ENCODE assay signal across 13 cellular contexts in the genomic region with DNA sequence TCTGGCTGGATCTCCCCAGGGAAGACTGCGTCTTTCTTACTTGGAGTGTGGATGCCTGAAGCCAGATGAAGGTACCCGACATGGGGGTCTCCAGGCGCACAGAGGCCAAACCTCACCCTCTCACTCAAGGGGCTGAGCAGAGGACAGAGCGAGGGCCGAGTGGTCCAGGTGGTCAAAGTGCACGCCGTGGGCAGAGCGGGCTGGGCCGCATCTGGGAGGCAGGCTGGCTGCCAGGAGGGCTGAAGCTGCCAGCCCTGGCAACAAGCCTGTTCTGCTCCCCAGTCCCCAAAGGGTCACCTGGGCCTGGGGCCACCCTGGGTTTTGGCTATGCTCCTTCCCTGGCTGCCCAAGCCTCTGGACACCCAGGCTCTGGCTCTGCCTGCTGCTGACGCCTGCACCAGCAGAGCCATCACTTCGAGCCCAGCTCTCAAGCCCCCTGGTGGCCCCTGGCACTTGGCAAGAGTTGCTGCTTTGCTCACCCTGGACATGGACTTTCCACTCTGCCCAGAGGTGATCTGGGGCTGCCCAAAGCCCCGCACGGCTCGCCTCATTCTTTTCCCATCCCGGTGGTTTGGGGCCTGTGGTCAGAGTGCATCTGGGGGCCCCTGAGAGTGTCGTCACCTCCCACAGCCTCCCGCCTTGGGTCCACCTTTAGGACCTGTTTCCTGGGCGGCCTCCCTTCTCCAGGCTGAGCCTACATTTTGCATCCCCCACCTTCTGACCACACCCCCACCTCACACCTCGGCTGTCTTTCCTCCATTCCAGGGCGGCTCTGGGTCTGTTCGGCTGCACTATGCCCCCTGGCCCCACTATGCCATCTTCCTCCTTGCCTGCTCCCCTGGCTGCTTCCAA. TPM values are rescaled to one million over a fixed set of nuclear protein-coding genes. Genes with fewer than 3 reads are reported as not detected.
DNase-seq lines count a peak whose midpoint lies in the region; ATAC-seq and TF ChIP-seq lines count a peak whose summit lies in the region.
"Had no signal": no experiment of that assay in that cellular context is flagged by ENCODE, and none has a peak within 500 bp of the region (broad histone marks: within the 10 kb centered on the region; RNA-seq: fewer than 3 reads in every experiment).

No MANE protein-coding gene starts in this region.

- H3F3A ChIP-seq in SK-N-SH (replicated peaks; ENCODE audit: insufficient read depth), result no peaks in the 10 kb centered on the region

- H3K4me1 ChIP-seq in SK-N-SH (ENCODE audit: control insufficient read depth in 1 of 2, insufficient read depth in 2 of 2, low read depth in 1 of 2, low read length in 1 of 2), result peaks cover 0 to 27% of the 10 kb centered on the region in 2 experiments; a peak in 2 of 4 replicates
- H3K4me1 ChIP-seq in OCI-LY7 (ENCODE audit: insufficient read depth, low read length, poor library complexity, severe bottlenecking), result no peaks in the 10 kb centered on the region
- no peaks in the 10 kb centered on the region for H3K4me1 ChIP-seq in endodermal cell (ENCODE audit: control insufficient read depth, insufficient read depth, low read length)
- peaks cover 9 to 31% of the 10 kb centered on the region in 2 donors for H3K4me1 ChIP-seq in left lung

- no peak for ATAC-seq in SK-N-SH treated with all-trans-retinoic acid at 6 μM for 48 hours
- ATAC-seq in GM18519 (IDR thresholded peaks at IDR 0.05; ENCODE audit: low FRiP score, unreplicated experiment), result no peak
- ATAC-seq in left lung, result no peak

- intact Hi-C loops in OCI-LY7 (cut with micrococcal nuclease; ENCODE audit: unreplicated experiment), result no loop called here
- intact Hi-C loops in left lung (cut with DNase I), result no loop called here

- DNase-seq in SK-N-SH (no peak), OCI-LY7 (ENCODE audit: low spot score) (no peak), endodermal cell (peak; percentile 79), retina (peak; percentile 29), NCI-H1930 (lab: John Stamatoyannopoulos, UW) (no peak), left lung (no peak)
- DNase-seq: activated B cell treated with CpG ODN at 0.5 μM for 24 hours; effector CD4-positive, alpha-beta T cell; kidney glomerular epithelial cell; NCI-H2171 treated with DMSO at 0.1 percent for 48 hours; stimulated activated CD4-positive, alpha-beta T cell treated with anti-CD3 and anti-CD28 coated beads, Interleukin-2, amount 100 ng/mL, for 24 hours had no signal

- TF ChIP-seq EP300 in SK-N-SH (IDR thresholded peaks at IDR 0.05; ENCODE audit: borderline replicate concordance in 1 of 2, low read depth in 1 of 2, low read length in 1 of 2), result no peak

- H3K4me3 ChIP-seq in SK-N-SH (ENCODE audit: low read depth in 2 of 2, low read length in 1 of 2) (no peak overlapping the region), OCI-LY7 (ENCODE audit: low read depth, low read length, poor library complexity, severe bottlenecking) (no peak overlapping the region), endodermal cell (ENCODE audit: low read length) (no peak overlapping the region), left lung (no peak overlapping the region)

- H3K4me3 Mint-ChIP-seq in endodermal cell, result no peak overlapping the region
- H3K4me3 Mint-ChIP-seq: activated B cell treated with CpG ODN at 0.5 μM for 24 hours had no signal

- 88% methylated on average over 18 of the region's 21 CpGs for WGBS in SK-N-SH (ENCODE audit: low lambda C conversion rate)
- 86 to 92% methylated on average over 18 to 21 of the region's 21 CpGs for WGBS in endodermal cell (ENCODE audit: insufficient coverage in 1 of 2, insufficient read length in 1 of 2), 2 experiments

- no peak overlapping the region for H3K9ac ChIP-seq in SK-N-SH
- no peak overlapping the region for H3K9ac ChIP-seq in endodermal cell (ENCODE audit: extremely low read depth, low read length, poor library complexity, severe bottlenecking)

- no peak for TF ChIP-seq RAD21 in SK-N-SH (IDR thresholded peaks at IDR 0.05; ENCODE audit: low read length)

- POLR2A ChIA-PET in SK-N-SH (lab: Yijun Ruan, JAX), result no interaction called here
- POLR2A ChIA-PET in OCI-LY7 (lab: Charles Lee), result no interaction called here

- CTCF ChIA-PET in SK-N-SH (lab: Yijun Ruan, JAX) (interaction anchor here (1.0 to 2.2 kb wide), 2 partner anchors 18 to 24 kb away, joined by 3 to 8 read pairs; no protein-coding TSS in a partner anchor), OCI-LY7 (lab: Charles Lee; ENCODE audit: unreplicated experiment) (no interaction called here)

- no peak overlapping the region for H3K27ac Mint-ChIP-seq in endodermal cell
- H3K27ac Mint-ChIP-seq: activated B cell treated with CpG ODN at 0.5 μM for 24 hours had no signal

- H3K27ac ChIP-seq in SK-N-SH (ENCODE audit: low read depth in 2 of 2, low read length in 1 of 2), result no peak overlapping the region
- no peak overlapping the region for H3K27ac ChIP-seq in OCI-LY7 (ENCODE audit: low read depth, low read length, poor library complexity, severe bottlenecking)
- H3K27ac ChIP-seq in endodermal cell (ENCODE audit: low read depth, low read length), result no peak overlapping the region
- no peak overlapping the region for H3K27ac ChIP-seq in left lung

- H3K9me3 Mint-ChIP-seq in endodermal cell, result no peaks in the 10 kb centered on the region
- H3K9me3 Mint-ChIP-seq: activated B cell treated with CpG ODN at 0.5 μM for 24 hours had no signal

- peaks cover 14% of the 10 kb centered on the region for H3K27me3 Mint-ChIP-seq in endodermal cell (ENCODE audit: insufficient read depth)

- H3K4me1 Mint-ChIP-seq in endodermal cell, result peaks cover 4% of the 10 kb centered on the region
- H3K4me1 Mint-ChIP-seq: activated B cell treated with CpG ODN at 0.5 μM for 24 hours had no signal

- H2AFZ ChIP-seq in SK-N-SH (ENCODE audit: low read depth), result no peak overlapping the region
- no peak overlapping the region for H2AFZ ChIP-seq in OCI-LY7 (ENCODE audit: low read length)

- no peaks in the 10 kb centered on the region for H3K36me3 Mint-ChIP-seq in endodermal cell (ENCODE audit: low read depth)

- peak; percentile 11; the same call in 1 of the 2 replicates for TF ChIP-seq CTCF in SK-N-SH (IDR thresholded peaks at IDR 0.05)
- TF ChIP-seq CTCF in OCI-LY7 (conservative IDR thresholded peaks at IDR 0.05; ENCODE audit: low read length), result 0 out of 2 replicates have a peak, but pooled peaks have one; percentile 13
- TF ChIP-seq CTCF in endodermal cell (conservative IDR thresholded peaks at IDR 0.05), result peak; percentile 63
- TF ChIP-seq CTCF in left lung (IDR thresholded peaks at IDR 0.05), result no peak

- H3K4me2 ChIP-seq in SK-N-SH (no peak overlapping the region), OCI-LY7 (ENCODE audit: low read length) (no peak overlapping the region)

- H3K79me2 ChIP-seq in SK-N-SH (ENCODE audit: insufficient read depth), result no peaks in the 10 kb centered on the region
- H3K79me2 ChIP-seq in OCI-LY7 (ENCODE audit: insufficient read depth, low read depth, low read length), result no peaks in the 10 kb centered on the region

- no peaks in the 10 kb centered on the region for H3K9me2 ChIP-seq in SK-N-SH
- H3K9me2 ChIP-seq in OCI-LY7 (ENCODE audit: insufficient read depth, low read length), result no peaks in the 10 kb centered on the region

- H3K36me3 ChIP-seq in SK-N-SH (replicated peaks in 1 of 2; ENCODE audit: control insufficient read depth in 1 of 2, insufficient read depth in 2 of 2, low read length in 1 of 2) (peaks cover 0 to under 1% of the 10 kb centered on the region in 2 experiments), OCI-LY7 (ENCODE audit: insufficient read depth, low read length) (no peaks in the 10 kb centered on the region), endodermal cell (ENCODE audit: control insufficient read depth, insufficient read depth, low read length) (no peaks in the 10 kb centered on the region), left lung (no peaks in the 10 kb centered on the region)

- peaks cover 7% of the 10 kb centered on the region; the same call in 1 of the 2 replicates for H4K20me1 ChIP-seq in SK-N-SH (ENCODE audit: insufficient read depth)
- no peaks in the 10 kb centered on the region for H4K20me1 ChIP-seq in OCI-LY7 (ENCODE audit: insufficient read depth, low read length)

- BruUV-seq in OCI-LY7 (replicated peaks; lab: Mats Ljungman, UMichigan), result no TSS peak

- no peaks in the 10 kb centered on the region for H3K9me3 ChIP-seq in SK-N-SH
- H3K9me3 ChIP-seq in OCI-LY7 (ENCODE audit: low read length), result no peaks in the 10 kb centered on the region
- no peaks in the 10 kb centered on the region for H3K9me3 ChIP-seq in endodermal cell (ENCODE audit: control insufficient read depth, low read length)
- no peaks in the 10 kb centered on the region for H3K9me3 ChIP-seq in left lung

- H3K27me3 ChIP-seq in SK-N-SH (ENCODE audit: insufficient read depth), result no peaks in the 10 kb centered on the region
- no peaks in the 10 kb centered on the region for H3K27me3 ChIP-seq in endodermal cell (ENCODE audit: control insufficient read depth, insufficient read depth, low read length, poor library complexity, severe bottlenecking)
- peaks cover 0 to 8% of the 10 kb centered on the region in 2 donors for H3K27me3 ChIP-seq in left lung

TF ChIP-seq in SK-N-SH treated with all-trans-retinoic acid at 6 μM for 48 hours, 23 proteins besides CTCF, POLR2A, EP300 and RAD21 (continues in another document):
- TF ChIP-seq ZNF8 (CRISPR knock-in tag; IDR thresholded peaks at IDR 0.05), result no peak

RNA-seq across cellular contexts. Expression of a gene that starts 2.8 kb away (rescaled TPM):
- polyA plus RNA-seq in SK-N-SH (2012; rRNA removed), result 11.8 and 14.3 TPM in 2 replicates
- polyA plus RNA-seq in SK-N-SH (2012; cell fraction: cytosol; rRNA removed), result 11.0 and 11.2 TPM in 2 replicates
- 44.6 and 48.8 TPM in 2 replicates for polyA plus RNA-seq in SK-N-SH (2012; cell fraction: nucleus; rRNA removed)
- total RNA-seq in OCI-LY7 (2014; rRNA removed; shearing (Covaris generic)), result not detected in 2 replicates
- total RNA-seq in OCI-LY7 (2022) (2.1 and 2.8 TPM in 2 replicates), endodermal cell (10 to 100 TPM; 15.8 to 31.0 TPM), left lung (1 to 10 TPM; 5.2 to 5.3 TPM)
- polyA plus RNA-seq in endodermal cell (2013, experiment 1 of 2), result 16.1 TPM
- polyA plus RNA-seq in endodermal cell (2013, experiment 2 of 2), result 14.1 TPM

RNA-seq across cellular contexts. Expression of a gene that starts 26.1 kb away (rescaled TPM):
- polyA plus RNA-seq in SK-N-SH (2012; rRNA removed), result 122 and 137 TPM in 2 replicates
- polyA plus RNA-seq in SK-N-SH (2012; cell fraction: cytosol; rRNA removed), result 57.2 and 97.8 TPM in 2 replicates
- polyA plus RNA-seq in SK-N-SH (2012; cell fraction: nucleus; rRNA removed), result 109 and 142 TPM in 2 replicates
- total RNA-seq in OCI-LY7 (2014; rRNA removed; shearing (Covaris generic)), result 215 and 244 TPM in 2 replicates
- total RNA-seq in OCI-LY7 (2022), result 88.3 and 111 TPM in 2 replicates
- 10 to 100 TPM; 82.5 to 87.3 TPM for total RNA-seq in endodermal cell
- polyA plus RNA-seq in endodermal cell (2013, experiment 1 of 2), result 89.7 TPM
- polyA plus RNA-seq in endodermal cell (2013, experiment 2 of 2), result 92.2 TPM
- 10 to 100 TPM; 59.2 to 69.5 TPM for total RNA-seq in left lung

RNA-seq across cellular contexts. Expression of a gene that starts 37.4 kb away (rescaled TPM):
- polyA plus RNA-seq in SK-N-SH (2012; rRNA removed), result 20.1 and 32.5 TPM in 2 replicates
- 15.4 and 20.2 TPM in 2 replicates for polyA plus RNA-seq in SK-N-SH (2012; cell fraction: cytosol; rRNA removed)
- polyA plus RNA-seq in SK-N-SH (2012; cell fraction: nucleus; rRNA removed), result 97.9 and 115 TPM in 2 replicates
- 32.7 and 39.4 TPM in 2 replicates for total RNA-seq in OCI-LY7 (2014; rRNA removed; shearing (Covaris generic))
- total RNA-seq in OCI-LY7 (2022) (43.4 and 51.6 TPM in 2 replicates), endodermal cell (100 to 1,000 TPM in 1 of 2 donors, 10 to 100 TPM in 1; 99.7 to 114 TPM), left lung (100 to 1,000 TPM; 111 to 120 TPM)
- 35.2 TPM for polyA plus RNA-seq in endodermal cell (2013, experiment 1 of 2)
- polyA plus RNA-seq in endodermal cell (2013, experiment 2 of 2), result 35.8 TPM

Comparison
In these comparisons a context has a peak if more than half of its experiments do, and no peak if none do; other contexts are left out.
1. DNase-seq: peak in endodermal cell (single experiment) and retina (single experiment); none in SK-N-SH (single experiment), OCI-LY7 (single experiment), NCI-H1930 (0 of 2) and left lung (0 of 2).
2. CTCF ChIP-seq: peak in SK-N-SH (single experiment), OCI-LY7 (single experiment) and endodermal cell (single experiment); none in left lung (0 of 2).